ENCODE assay signal across 36 cellular contexts in genomic region chr14:77426396-77426795, GRCh38. TPM values are rescaled to one million over a fixed set of nuclear protein-coding genes. Genes with fewer than 3 reads are reported as not detected.
DNase-seq lines count a peak whose midpoint lies in the region; ATAC-seq and TF ChIP-seq lines count a peak whose summit lies in the region.
"Had no signal": no experiment of that assay in that cellular context is flagged by ENCODE, and none has a peak within 500 bp of the region (broad histone marks: within the 10 kb centered on the region; RNA-seq: fewer than 3 reads in every experiment).

No MANE protein-coding gene starts in this region.

- dilution Hi-C loops in mammary epithelial cell (cut with HindIII; ENCODE audit: low sequenced_read_pairs): no loop called here

- no peak overlapping the region for H3K27ac ChIP-seq in mammary epithelial cell (ENCODE audit: insufficient read depth, low read depth, low read length)
- H3K27ac ChIP-seq: 22Rv1; A549; BLaER1; BLaER1 treated with 17β-estradiol and CSF1 and Interleukin-3, amounts not matched to agents 10 nM and 100 nM; C4-2B had no signal

- no peak overlapping the region for H3K4me3 ChIP-seq in mammary epithelial cell (replicated peaks in 1 of 3; ENCODE audit: insufficient read depth in 1 of 3, low read depth in 2 of 3, low read length in 3 of 3)
- H3K4me3 ChIP-seq in epithelial cell of esophagus (ENCODE audit: low read length): no peak overlapping the region
- H3K4me3 ChIP-seq: A549; BLaER1; BLaER1 treated with 17β-estradiol and CSF1 and Interleukin-3, amounts not matched to agents 10 nM and 100 nM had no signal

- H4K20me1 ChIP-seq in mammary epithelial cell (ENCODE audit: insufficient read depth, low read length): no peaks in the 10 kb centered on the region
- H4K20me1 ChIP-seq: BLaER1; BLaER1 treated with 17β-estradiol and CSF1 and Interleukin-3, amounts not matched to agents 10 nM and 100 nM had no signal

- H3K36me3 ChIP-seq in mammary epithelial cell (ENCODE audit: insufficient read depth, low read length): peaks cover 17% of the 10 kb centered on the region

- H3K27ac Mint-ChIP-seq in MCF 10A (ENCODE audit: low read depth, unreplicated experiment): no peak overlapping the region
- peak overlapping the region; percentile 29 for H3K27ac Mint-ChIP-seq in T-helper 17 cell
- H3K27ac Mint-ChIP-seq: B cell; CD4-positive, alpha-beta memory T cell; CD4-positive, alpha-beta T cell; CD8-positive, alpha-beta T cell had no signal

- no peak overlapping the region for H3K9ac ChIP-seq in mammary epithelial cell (ENCODE audit: insufficient read depth, low read length)
- H3K9ac ChIP-seq: BLaER1; BLaER1 treated with 17β-estradiol and CSF1 and Interleukin-3, amounts not matched to agents 10 nM and 100 nM had no signal

- no peaks in the 10 kb centered on the region for H3K9me3 ChIP-seq in mammary epithelial cell (replicated peaks; ENCODE audit: insufficient read depth, low read length)
- no peaks in the 10 kb centered on the region for H3K9me3 ChIP-seq in T-helper 17 cell (ENCODE audit: control insufficient read depth, low read length, poor library complexity, severe bottlenecking)
- H3K9me3 ChIP-seq: A549; BE2C; BLaER1; BLaER1 treated with 17β-estradiol and CSF1 and Interleukin-3, amounts not matched to agents 10 nM and 100 nM; Caco-2 had no signal

- H3K79me2 ChIP-seq in mammary epithelial cell (ENCODE audit: insufficient read depth, low read length): no peaks in the 10 kb centered on the region

- in situ Hi-C loops in mammary epithelial cell (cut with MboI; ENCODE audit: low sequenced_read_pairs in 2 of 2): no loop called here

- H3K4me3 Mint-ChIP-seq in MCF 10A (ENCODE audit: unreplicated experiment): no peak overlapping the region
- no peak overlapping the region for H3K4me3 Mint-ChIP-seq in T-helper 17 cell
- H3K4me3 Mint-ChIP-seq: B cell; CD14-positive monocyte; CD4-positive, alpha-beta memory T cell; CD4-positive, alpha-beta T cell; CD4-positive, CD25-positive, alpha-beta regulatory T cell; CD8-positive, alpha-beta memory T cell; CD8-positive, alpha-beta T cell had no signal

- CTCF ChIA-PET in mammary epithelial cell (lab: Charles Lee; ENCODE audit: low non-redundant PET): no interaction called here
- CTCF ChIA-PET in MCF 10A (lab: Yijun Ruan, JAX): no interaction called here

- WGBS in mammary epithelial cell (ENCODE audit: low coverage, missing lambda C conversion rate): 78% methylated on average over 3 of the region's 3 CpGs

- POLR2A ChIA-PET in MCF 10A (lab: Yijun Ruan, JAX): interaction anchor here (1.6 kb wide), 1 partner anchor 11 kb away, joined by 4 read pairs; no protein-coding TSS in a partner anchor

- peaks cover 3% of the 10 kb centered on the region for H3K4me1 Mint-ChIP-seq in MCF 10A (ENCODE audit: insufficient read depth, unreplicated experiment)
- H3K4me1 Mint-ChIP-seq in T-helper 17 cell: no peaks in the 10 kb centered on the region
- H3K4me1 Mint-ChIP-seq: B cell; CD14-positive monocyte; CD4-positive, alpha-beta memory T cell; CD8-positive, alpha-beta memory T cell had no signal

- no peak overlapping the region for H3K4me2 ChIP-seq in mammary epithelial cell (ENCODE audit: insufficient read depth, low read depth, low read length)
- H3K4me2 ChIP-seq: A549; BLaER1; BLaER1 treated with 17β-estradiol and CSF1 and Interleukin-3, amounts not matched to agents 10 nM and 100 nM had no signal

- H3K9me3 Mint-ChIP-seq in MCF 10A (ENCODE audit: unreplicated experiment): no peaks in the 10 kb centered on the region

- BruUV-seq in mammary epithelial cell (replicated peaks; lab: Mats Ljungman, UMichigan): no TSS peak
- no TSS peak for BruUV-seq in MCF 10A (replicated peaks; lab: Mats Ljungman, UMichigan)

- TF ChIP-seq CTCF in mammary epithelial cell (conservative IDR thresholded peaks at IDR 0.05 in 1 of 2, IDR thresholded peaks at IDR 0.05 in 1 of 2; ENCODE audit: extremely low read depth in 1 of 2, insufficient read depth in 1 of 2, low read depth in 1 of 2, low read length in 2 of 2) (no peak), MCF 10A (IDR thresholded peaks at IDR 0.05; ENCODE audit: unreplicated experiment) (no peak), epithelial cell of esophagus (IDR thresholded peaks at IDR 0.05; ENCODE audit: insufficient read depth, low read depth, low read length, missing control alignments) (no peak)

- H3K27me3 Mint-ChIP-seq in MCF 10A (ENCODE audit: insufficient read depth, unreplicated experiment) (no peaks in the 10 kb centered on the region), T-helper 17 cell (no peaks in the 10 kb centered on the region)
- H3K27me3 Mint-ChIP-seq: B cell; CD4-positive, alpha-beta memory T cell; CD4-positive, alpha-beta T cell; CD4-positive, CD25-positive, alpha-beta regulatory T cell; CD8-positive, alpha-beta memory T cell had no signal

- DNase-seq in mammary epithelial cell (peak; percentile 6), MCF 10A (ENCODE audit: unreplicated experiment) (no peak), T-helper 17 cell (no peak), epithelial cell of esophagus (ENCODE audit: low read depth) (peak; percentile 4), putamen (ENCODE audit: low spot score) (peak; percentile 34), T1000 (lab: John Stamatoyannopoulos, UW) (no peak), RPMI8226 (no peak), left ventricle myocardium superior (no peak)
- DNase-seq: 8988T; ACHN; AML-193; BE2C; C1 segment of cervical spinal cord; Caco-2; Calu3; CD4-positive, alpha-beta memory T cell; CD4-positive, alpha-beta T cell; CD4-positive, CD25-positive, alpha-beta regulatory T cell; CD8-positive, alpha-beta memory T cell; CD8-positive, alpha-beta T cell; COR-L47; DMS 273 treated with DMSO at 0.1 percent for 48 hours; DMS153; DMS53; DMS79; DMS79 treated with DMSO at 0.1 percent for 48 hours; DND-41; EL had no signal

- ATAC-seq in T-helper 17 cell (no peak), left ventricle myocardium superior (no peak)
- ATAC-seq: A549; CD8-positive, alpha-beta T cell had no signal

- no peak overlapping the region for H2AFZ ChIP-seq in mammary epithelial cell (ENCODE audit: low read depth, low read length)

- no peaks in the 10 kb centered on the region for H3K27me3 ChIP-seq in mammary epithelial cell (ENCODE audit: insufficient read depth, low read length)
- H3K27me3 ChIP-seq: BE2C; BLaER1; BLaER1 treated with 17β-estradiol and CSF1 and Interleukin-3, amounts not matched to agents 10 nM and 100 nM had no signal

- H3K36me3 Mint-ChIP-seq in MCF 10A (ENCODE audit: insufficient read depth, unreplicated experiment): peaks cover 86% of the 10 kb centered on the region
- H3K36me3 Mint-ChIP-seq in T-helper 17 cell (ENCODE audit: low read depth): peaks cover 37% of the 10 kb centered on the region

- H3K4me1 ChIP-seq in mammary epithelial cell (ENCODE audit: insufficient read depth, low read length): no peaks in the 10 kb centered on the region
- H3K4me1 ChIP-seq: A549; BE2C; BLaER1; BLaER1 treated with 17β-estradiol and CSF1 and Interleukin-3, amounts not matched to agents 10 nM and 100 nM; Caco-2 had no signal

- intact Hi-C loops in mammary epithelial cell (cut with micrococcal nuclease) (no loop called here), MCF 10A (cut with micrococcal nuclease) (no loop called here), left ventricle myocardium superior (cut with micrococcal nuclease) (no loop called here)

RNA-seq across cellular contexts. Expression of gene NOXRED1, which starts 3.1 kb away (rescaled TPM):
- under 1 TPM; under 0.01 to 0.33 TPM for total RNA-seq in mammary epithelial cell
- polyA plus RNA-seq in mammary epithelial cell: 0.09 TPM
- polyA minus RNA-seq in mammary epithelial cell: not detected
- 0.58 and 1.4 TPM in 2 replicates for total RNA-seq in MCF 10A (2022)
- under 1 TPM in 1 of 2 donors, not detected in 1; 0.22 TPM for total RNA-seq in T-helper 17 cell
- 0.15 TPM for total RNA-seq in left ventricle myocardium superior
- total RNA-seq: A172 had no signal
- polyA plus RNA-seq: CD14-positive monocyte; CD4-positive, alpha-beta memory T cell; CD8-positive, alpha-beta memory T cell had no signal

RNA-seq across cellular contexts. Expression of gene VIPAS39, which starts 31.0 kb away (rescaled TPM):
- 10 to 100 TPM; 15.3 to 25.7 TPM for total RNA-seq in mammary epithelial cell
- polyA plus RNA-seq in mammary epithelial cell: 14.9 TPM
- 26.4 TPM for polyA minus RNA-seq in mammary epithelial cell
- total RNA-seq in MCF 10A (2022): 18.7 and 19.8 TPM in 2 replicates
- 10 to 100 TPM; 13.8 to 15.0 TPM for total RNA-seq in T-helper 17 cell
- total RNA-seq in left ventricle myocardium superior: 12.6 TPM

RNA-seq across cellular contexts. Expression of gene AHSA1, which starts 31.5 kb away (rescaled TPM):
- total RNA-seq in mammary epithelial cell: 100 to 1,000 TPM in 1 of 2 donors, 10 to 100 TPM in 1; 63.7 to 140 TPM
- 224 TPM for polyA plus RNA-seq in mammary epithelial cell
- 311 TPM for polyA minus RNA-seq in mammary epithelial cell
- total RNA-seq in MCF 10A (2022): 77.7 and 78.5 TPM in 2 replicates
- total RNA-seq in T-helper 17 cell: 10 to 100 TPM; 58.8 to 71.0 TPM
- total RNA-seq in left ventricle myocardium superior: 231 TPM

RNA-seq across cellular contexts. Expression of gene SAMD15, which starts 49.2 kb away (rescaled TPM):
- total RNA-seq in mammary epithelial cell (1 to 10 TPM; 1.2 to 2.5 TPM), MCF 10A (2022) (0.81 and 0.86 TPM in 2 replicates), T-helper 17 cell (under 1 TPM; 0.26 to 0.32 TPM), left ventricle myocardium superior (0.77 TPM)
- 0.37 TPM for polyA plus RNA-seq in mammary epithelial cell
- polyA minus RNA-seq in mammary epithelial cell: not detected
- polyA plus RNA-seq: CD4-positive, alpha-beta memory T cell; CD4-positive, CD25-positive, alpha-beta regulatory T cell had no signal

RNA-seq across cellular contexts. Expression of gene TMED8, which starts 49.5 kb away (rescaled TPM):
- total RNA-seq in mammary epithelial cell (10 to 100 TPM; 11.2 to 16.0 TPM), MCF 10A (2022) (9.3 and 12.9 TPM in 2 replicates), T-helper 17 cell (10 to 100 TPM; 13.2 to 16.0 TPM), left ventricle myocardium superior (5.6 TPM)
- polyA plus RNA-seq in mammary epithelial cell: 6.0 TPM
- polyA minus RNA-seq in mammary epithelial cell: 14.0 TPM

Comparison
In these comparisons a context has a peak if more than half of its experiments do, and no peak if none do; other contexts are left out.
1. DNase-seq: peak in mammary epithelial cell (single experiment), epithelial cell of esophagus (single experiment) and putamen (single experiment); none in MCF 10A (single experiment), T-helper 17 cell (0 of 3), T1000 (single experiment), RPMI8226 (single experiment) and left ventricle myocardium superior (single experiment).